ENCODE assay signal across 12 cellular contexts in genomic region chr4:164136181-164136616, GRCh38.
DNase-seq lines count a peak whose midpoint lies in the region; ATAC-seq and TF ChIP-seq lines count a peak whose summit lies in the region.
"Had no signal": no experiment of that assay in that cellular context is flagged by ENCODE, and none has a peak within 500 bp of the region (broad histone marks: within the 10 kb centered on the region; RNA-seq: fewer than 3 reads in every experiment).

No MANE protein-coding gene starts in this region.

- no peak overlapping the region for H3K4me3 ChIP-seq in fibroblast of the aortic adventitia (ENCODE audit: low read depth, low read length)
- H3K4me3 ChIP-seq: smooth muscle cell had no signal

- DNase-seq in HS-27A (ENCODE audit: low read depth): peak; percentile 39
- peak; percentile 45 for DNase-seq in SK-MEL-5 (ENCODE audit: low read depth, low spot score)
- DNase-seq in fibroblast of the aortic adventitia (ENCODE audit: low read depth): peak; percentile 3
- peak; percentile 2 for DNase-seq in stromal cell of bone marrow (ENCODE audit: low read depth)
- no peak for DNase-seq in natural killer cell treated with Interleukin-12 subunit alpha and Interleukin-12 subunit beta and Interleukin-15 and Interleukin-18, amount 100 ng/mL, for 72 hours (ENCODE audit: low spot score)
- DNase-seq in T-helper 9 cell: no peak
- DNase-seq: activated naive CD8-positive, alpha-beta T cell treated with anti-CD3 and anti-CD28 coated beads for 36 hours; NCI-H1417 treated with DMSO at 0.1 percent for 48 hours; NCI-H748 treated with DMSO at 0.1 percent for 48 hours; SHP77 treated with DMSO at 0.1 percent for 48 hours had no signal

- TF ChIP-seq CTCF in fibroblast of the aortic adventitia (IDR thresholded peaks at IDR 0.05; ENCODE audit: insufficient read depth, low read length): no peak

- H3K4me1 Mint-ChIP-seq in natural killer cell treated with Interleukin-12 subunit alpha and Interleukin-12 subunit beta and Interleukin-15 and Interleukin-18, amount 100 ng/mL, for 72 hours (ENCODE audit: low read depth in 2 of 2): no peaks in the 10 kb centered on the region
- H3K4me1 Mint-ChIP-seq: activated naive CD8-positive, alpha-beta T cell treated with anti-CD3 and anti-CD28 coated beads for 36 hours had no signal

- H3K36me3 Mint-ChIP-seq in natural killer cell treated with Interleukin-12 subunit alpha and Interleukin-12 subunit beta and Interleukin-15 and Interleukin-18, amount 100 ng/mL, for 72 hours: no peaks in the 10 kb centered on the region
- H3K36me3 Mint-ChIP-seq: activated naive CD8-positive, alpha-beta T cell treated with anti-CD3 and anti-CD28 coated beads for 36 hours had no signal

- no peak overlapping the region for H3K4me3 Mint-ChIP-seq in natural killer cell treated with Interleukin-12 subunit alpha and Interleukin-12 subunit beta and Interleukin-15 and Interleukin-18, amount 100 ng/mL, for 72 hours
- H3K4me3 Mint-ChIP-seq: activated naive CD8-positive, alpha-beta T cell treated with anti-CD3 and anti-CD28 coated beads for 36 hours had no signal

- H3K27me3 Mint-ChIP-seq in natural killer cell treated with Interleukin-12 subunit alpha and Interleukin-12 subunit beta and Interleukin-15 and Interleukin-18, amount 100 ng/mL, for 72 hours: no peaks in the 10 kb centered on the region
- H3K27me3 Mint-ChIP-seq: activated naive CD8-positive, alpha-beta T cell treated with anti-CD3 and anti-CD28 coated beads for 36 hours had no signal

- ATAC-seq in HG03442 (IDR thresholded peaks at IDR 0.05; ENCODE audit: unreplicated experiment): no peak
- no peak for ATAC-seq in natural killer cell treated with Interleukin-12 subunit alpha and Interleukin-12 subunit beta and Interleukin-15 and Interleukin-18, amount 100 ng/mL, for 72 hours

- peaks cover 13% of the 10 kb centered on the region for H3K9me3 Mint-ChIP-seq in natural killer cell treated with Interleukin-12 subunit alpha and Interleukin-12 subunit beta and Interleukin-15 and Interleukin-18, amount 100 ng/mL, for 72 hours

- in situ Hi-C loops in SK-MEL-5 (cut with HindIII; ENCODE audit: low pct_unique_long_range_greater_than_20kb, low sequenced_read_pairs): no loop called here

- H3K27ac Mint-ChIP-seq in natural killer cell treated with Interleukin-12 subunit alpha and Interleukin-12 subunit beta and Interleukin-15 and Interleukin-18, amount 100 ng/mL, for 72 hours: no peak overlapping the region
- H3K27ac Mint-ChIP-seq: activated naive CD8-positive, alpha-beta T cell treated with anti-CD3 and anti-CD28 coated beads for 36 hours had no signal

Comparison
In these comparisons a context has a peak if more than half of its experiments do, and no peak if none do; other contexts are left out.
1. DNase-seq: peak in HS-27A (single experiment), SK-MEL-5 (single experiment), fibroblast of the aortic adventitia (single experiment) and stromal cell of bone marrow (single experiment); none in natural killer cell treated with Interleukin-12 subunit alpha and Interleukin-12 subunit beta and Interleukin-15 and Interleukin-18, amount 100 ng/mL, for 72 hours (single experiment) and T-helper 9 cell (single experiment).